Comparison of ENCODE assay signal across 8 cellular contexts in the genomic region with DNA sequence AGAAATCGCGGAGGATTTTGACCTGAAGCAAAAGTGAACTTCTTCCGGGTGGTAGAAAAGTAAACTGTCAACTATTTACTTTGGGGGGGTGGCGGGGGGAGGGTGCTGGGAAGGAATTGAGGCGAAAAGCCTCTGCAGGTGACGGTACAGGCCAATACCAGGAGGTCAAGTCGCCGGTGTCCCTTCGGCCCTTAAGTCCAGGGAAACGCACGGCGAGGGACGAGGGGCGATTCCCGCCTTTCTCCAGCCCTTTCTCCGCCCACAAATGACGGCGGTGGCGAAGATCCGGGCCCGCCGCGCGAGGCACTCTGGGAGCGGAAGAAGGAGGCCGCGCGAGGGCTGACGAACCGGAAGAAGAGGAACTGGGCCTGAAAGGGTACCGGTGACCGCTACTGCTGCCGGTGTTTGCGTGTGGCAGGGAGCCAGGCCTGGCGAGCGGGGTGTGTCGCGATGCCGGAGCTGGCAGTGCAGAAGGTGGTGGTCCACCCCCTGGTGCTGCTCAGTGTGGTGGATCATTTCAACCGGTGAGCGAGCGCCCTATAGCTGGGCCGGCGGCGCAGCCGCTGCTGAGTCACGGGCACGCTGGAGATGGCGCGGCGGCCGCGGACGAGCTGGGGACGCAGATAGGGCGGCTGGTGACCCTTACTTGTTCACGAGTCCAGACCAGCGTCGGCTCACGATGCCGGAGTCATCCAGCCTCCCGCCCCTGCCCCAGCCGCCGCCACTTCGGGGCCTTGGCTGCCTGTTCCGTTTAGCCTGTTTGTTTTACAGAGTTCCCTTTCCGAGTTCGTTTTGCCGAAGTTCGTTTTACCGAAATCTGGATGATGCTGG. TPM values are rescaled to one million over a fixed set of nuclear protein-coding genes. Genes with fewer than 3 reads are reported as not detected.
A peak's percentile ranks its signal among the peaks of the same experiment; 100 is the strongest.
DNase-seq lines count a peak whose midpoint lies in the region; ATAC-seq and TF ChIP-seq lines count a peak whose summit lies in the region.

A gene (plus strand): TSS at position 350 of the 831 bp plus-strand sequence. CDS start 101 bp downstream, at position 451.

- TF ChIP-seq CTCF in left ventricle myocardium inferior (IDR thresholded peaks at IDR 0.05; ENCODE audit: borderline replicate concordance) (no peak), progenitor cell of endocrine pancreas (IDR thresholded peaks at IDR 0.05; ENCODE audit: unreplicated experiment) (no peak), upper lobe of right lung (IDR thresholded peaks at IDR 0.05) (no peak)

- peaks cover 67% of the 10 kb centered on the region for H3K4me1 ChIP-seq in left ventricle myocardium inferior
- H3K4me1 ChIP-seq in upper lobe of right lung, result peaks cover 26% of the 10 kb centered on the region

- peak within 1 kb of the TSS; percentile 96 for H3K4me3 Mint-ChIP-seq in T-helper 17 cell
- peak within 1 kb of the TSS; percentile 87 for H3K4me3 Mint-ChIP-seq in progenitor cell of endocrine pancreas (ENCODE audit: low read depth)

- intact Hi-C loops in left ventricle myocardium inferior (cut with micrococcal nuclease), result no loop called here
- intact Hi-C loops in upper lobe of right lung (cut with DNase I), result no loop called here

- H3K9me3 ChIP-seq in T-helper 17 cell (ENCODE audit: control insufficient read depth, low read length, poor library complexity, severe bottlenecking) (no peaks in the 10 kb centered on the region), left ventricle myocardium inferior (replicated peaks) (peaks cover 8% of the 10 kb centered on the region), upper lobe of right lung (peaks cover 6% of the 10 kb centered on the region)

- no peaks in the 10 kb centered on the region for H3K27me3 Mint-ChIP-seq in T-helper 17 cell
- no peaks in the 10 kb centered on the region for H3K27me3 Mint-ChIP-seq in progenitor cell of endocrine pancreas

- H3K27me3 ChIP-seq in left ventricle myocardium inferior (ENCODE audit: low read depth) (no peaks in the 10 kb centered on the region), upper lobe of right lung (no peaks in the 10 kb centered on the region)

- H3K27ac ChIP-seq in left ventricle myocardium inferior (replicated peaks) (peak within 1 kb of the TSS; percentile 94), upper lobe of right lung (peak within 1 kb of the TSS; percentile 85)

- H3K27ac Mint-ChIP-seq in T-helper 17 cell (peak within 1 kb of the TSS; percentile 97), progenitor cell of endocrine pancreas (peak within 1 kb of the TSS; percentile 97)

- H3K36me3 ChIP-seq in left ventricle myocardium inferior, result peaks cover 40% of the 10 kb centered on the region
- peaks cover 36% of the 10 kb centered on the region for H3K36me3 ChIP-seq in upper lobe of right lung

- DNase-seq in NCI-H146 treated with DMSO at 0.1 percent for 48 hours (lab: John Stamatoyannopoulos, UW; ENCODE audit: unreplicated experiment) (peak; percentile 73), T-helper 17 cell (peak; percentile 80 to 82 (median 81)), amygdala (lab: John Stamatoyannopoulos, UW) (peak; percentile 33 to 95 (median 85)), left ventricle myocardium inferior (peak; percentile 93), progenitor cell of endocrine pancreas (ENCODE audit: low spot score, unreplicated experiment) (peak; percentile 77), upper lobe of right lung (peak; percentile 97)

- peaks cover 5% of the 10 kb centered on the region for H3K9me3 Mint-ChIP-seq in progenitor cell of endocrine pancreas (ENCODE audit: low read depth)

- H3K4me3 ChIP-seq in left ventricle myocardium inferior (peak within 1 kb of the TSS; percentile 82), upper lobe of right lung (peak within 1 kb of the TSS; percentile 95)

- H3K4me1 Mint-ChIP-seq in T-helper 17 cell, result peaks cover 12% of the 10 kb centered on the region
- peaks cover 20% of the 10 kb centered on the region for H3K4me1 Mint-ChIP-seq in progenitor cell of endocrine pancreas (ENCODE audit: low read depth)

- peak; percentile 95 for ATAC-seq in GM18498 (IDR thresholded peaks at IDR 0.05; ENCODE audit: unreplicated experiment)
- ATAC-seq in HG02884 (IDR thresholded peaks at IDR 0.05; ENCODE audit: unreplicated experiment), result peak; percentile 94
- ATAC-seq in T-helper 17 cell, result peak; percentile 94
- ATAC-seq in upper lobe of right lung, result peak; percentile 99

- peaks cover 2% of the 10 kb centered on the region for H3K36me3 Mint-ChIP-seq in T-helper 17 cell (ENCODE audit: low read depth)
- peaks cover 7% of the 10 kb centered on the region for H3K36me3 Mint-ChIP-seq in progenitor cell of endocrine pancreas (ENCODE audit: insufficient read depth)

RNA-seq across cellular contexts. Expression of the gene that starts here (rescaled TPM):
- total RNA-seq in T-helper 17 cell, result 10 to 100 TPM; 90.5 to 97.2 TPM
- total RNA-seq in left ventricle myocardium inferior, result 123 TPM
- 87.6 and 92.9 TPM in 2 replicates for total RNA-seq in progenitor cell of endocrine pancreas
- 59.7 TPM for total RNA-seq in upper lobe of right lung

Comparison
In these comparisons a context has a peak if more than half of its experiments do, and no peak if none do; other contexts are left out.
1. Peak in every context shown above with its lines: DNase-seq, ATAC-seq, H3K4me3 ChIP-seq and H3K27ac ChIP-seq.